36 cellular contexts compared by ENCODE assay signal in the genomic region with DNA sequence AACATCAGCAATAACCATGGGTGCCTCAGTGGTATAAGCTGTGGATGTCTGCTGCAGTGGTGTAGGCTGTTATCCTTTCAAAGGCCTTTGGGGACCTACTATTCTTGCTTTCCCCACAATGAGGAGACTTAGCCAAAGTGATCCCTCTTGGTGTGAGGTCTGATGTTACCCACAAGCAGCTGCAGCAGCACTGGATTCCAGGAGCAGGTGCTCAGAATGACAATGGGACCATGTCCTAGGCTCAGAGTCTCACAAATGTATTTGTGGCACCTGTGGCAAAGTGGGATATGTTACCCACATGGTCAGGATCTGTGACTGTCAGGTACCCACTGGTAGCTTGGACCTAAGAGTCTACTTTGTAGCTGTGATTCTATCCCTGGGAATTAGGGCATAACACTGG.
"Had no signal": no experiment of that assay in that cellular context is flagged by ENCODE, and none has a peak within 500 bp of the region (broad histone marks: within the 10 kb centered on the region; RNA-seq: fewer than 3 reads in every experiment).

No MANE protein-coding gene starts in this region.

- H3K4me1 ChIP-seq: ascending aorta had no signal

- H3K27me3 ChIP-seq: ascending aorta, cardiac muscle cell had no signal

- H3K36me3 Mint-ChIP-seq: activated naive CD4-positive, alpha-beta T cell treated with anti-CD3 and anti-CD28 coated beads, Interleukin-2, amount 10 ng/mL, durations not matched to agents 7 days and 5 days had no signal

- H3K27ac Mint-ChIP-seq: activated B cell treated with CpG ODN at 0.5 μM for 24 hours; activated CD4-positive, alpha-beta memory T cell treated with anti-CD3 and anti-CD28 coated beads, Interleukin-2, amount 10 ng/mL, durations not matched to agents 7 days and 5 days; activated CD4-positive, alpha-beta T cell treated with anti-CD3 and anti-CD28 coated beads for 36 hours; activated CD4-positive, alpha-beta T cell treated with anti-CD3 and anti-CD28 coated beads, Interleukin-2, amount 10 ng/mL, durations not matched to agents 7 days and 5 days; activated CD8-positive, alpha-beta memory T cell treated with anti-CD3 and anti-CD28 coated beads, Interleukin-2, amount 10 ng/mL, durations not matched to agents 7 days and 5 days; activated CD8-positive, alpha-beta T cell treated with anti-CD3 and anti-CD28 coated beads, Interleukin-2, amount 10 ng/mL, durations not matched to agents 7 days and 5 days; activated naive CD4-positive, alpha-beta T cell treated with anti-CD3 and anti-CD28 coated beads, Interleukin-2, amount 10 ng/mL, durations not matched to agents 7 days and 5 days; activated naive CD4-positive, alpha-beta T cell treated with anti-CD3 and anti-CD28 coated beads, Interleukin-2, amount 50 U/mL, for 24 hours; activated naive CD8-positive, alpha-beta T cell; activated naive CD8-positive, alpha-beta T cell treated with anti-CD3 and anti-CD28 coated beads, Interleukin-2, amount 10 ng/mL, durations not matched to agents 7 days and 5 days; activated naive CD8-positive, alpha-beta T cell treated with anti-CD3 and anti-CD28 coated beads, Interleukin-2, amount 50 U/mL, for 24 hours; activated T-cell treated with anti-CD3 and anti-CD28 coated beads, Interleukin-2, amount 50 U/mL, for 24 hours; activated T-helper 2 cell treated with anti-CD3 and anti-CD28 coated beads, Interferon-gamma antibody, Interleukin-2, Interleukin-4, amounts not matched to agents 10 μg/mL and 5 μg/mL and 100 μg/mL, durations not matched to agents 14 hours and 24 hours and 36 hours; brain; T-helper 1 cell treated with Interleukin-12 subunit alpha and Interleukin-12 subunit beta and Interleukin-4 antibody, amounts not matched to agents 30 μg/mL and 1 μg/mL, for 36 hours; T-helper 2 cell treated with Interferon-gamma antibody and Interleukin-4, amounts not matched to agents 5 μg/mL and 100 μg/mL, for 36 hours had no signal

- H3K27ac ChIP-seq: ascending aorta, cardiac muscle cell, VCaP had no signal

- H3K4me3 Mint-ChIP-seq: activated B cell treated with CpG ODN at 0.5 μM for 24 hours; activated CD4-positive, alpha-beta memory T cell treated with anti-CD3 and anti-CD28 coated beads, Interleukin-2, amount 10 ng/mL, durations not matched to agents 7 days and 5 days; activated CD4-positive, alpha-beta T cell treated with anti-CD3 and anti-CD28 coated beads for 36 hours; activated CD4-positive, alpha-beta T cell treated with anti-CD3 and anti-CD28 coated beads, Interleukin-2, amount 10 ng/mL, durations not matched to agents 7 days and 5 days; activated CD8-positive, alpha-beta memory T cell treated with anti-CD3 and anti-CD28 coated beads, Interleukin-2, amount 10 ng/mL, durations not matched to agents 7 days and 5 days; activated CD8-positive, alpha-beta T cell treated with anti-CD3 and anti-CD28 coated beads, Interleukin-2, amount 10 ng/mL, durations not matched to agents 7 days and 5 days; activated naive CD4-positive, alpha-beta T cell treated with anti-CD3 and anti-CD28 coated beads, Interleukin-2, amount 10 ng/mL, durations not matched to agents 7 days and 5 days; activated naive CD4-positive, alpha-beta T cell treated with anti-CD3 and anti-CD28 coated beads, Interleukin-2, amount 50 U/mL, for 24 hours; activated naive CD8-positive, alpha-beta T cell; activated naive CD8-positive, alpha-beta T cell treated with anti-CD3 and anti-CD28 coated beads, Interleukin-2, amount 10 ng/mL, durations not matched to agents 7 days and 5 days; activated naive CD8-positive, alpha-beta T cell treated with anti-CD3 and anti-CD28 coated beads, Interleukin-2, amount 50 U/mL, for 24 hours; activated T-cell treated with anti-CD3 and anti-CD28 coated beads, Interleukin-2, amount 50 U/mL, for 24 hours; brain; central memory CD8-positive, alpha-beta T cell; T-helper 1 cell treated with Interleukin-12 subunit alpha and Interleukin-12 subunit beta and Interleukin-4 antibody, amounts not matched to agents 30 μg/mL and 1 μg/mL, for 36 hours; T-helper 2 cell treated with Interferon-gamma antibody and Interleukin-4, amounts not matched to agents 5 μg/mL and 100 μg/mL, for 36 hours had no signal

- H3K9me3 Mint-ChIP-seq: activated CD4-positive, alpha-beta memory T cell treated with anti-CD3 and anti-CD28 coated beads, Interleukin-2, amount 10 ng/mL, durations not matched to agents 7 days and 5 days; activated naive CD4-positive, alpha-beta T cell treated with anti-CD3 and anti-CD28 coated beads, Interleukin-2, amount 50 U/mL, for 24 hours; activated naive CD8-positive, alpha-beta T cell treated with anti-CD3 and anti-CD28 coated beads, Interleukin-2, amount 50 U/mL, for 24 hours; activated T-cell treated with anti-CD3 and anti-CD28 coated beads, Interleukin-2, amount 50 U/mL, for 24 hours; central memory CD8-positive, alpha-beta T cell had no signal

- H3K4me3 ChIP-seq: ascending aorta, cardiac muscle cell had no signal

- H3K27me3 Mint-ChIP-seq: activated CD4-positive, alpha-beta memory T cell treated with anti-CD3 and anti-CD28 coated beads, Interleukin-2, amount 10 ng/mL, durations not matched to agents 7 days and 5 days; activated CD4-positive, alpha-beta T cell treated with anti-CD3 and anti-CD28 coated beads for 36 hours; activated CD4-positive, alpha-beta T cell treated with anti-CD3 and anti-CD28 coated beads, Interleukin-2, amount 10 ng/mL, durations not matched to agents 7 days and 5 days; activated naive CD4-positive, alpha-beta T cell treated with anti-CD3 and anti-CD28 coated beads, Interleukin-2, amount 10 ng/mL, durations not matched to agents 7 days and 5 days; activated naive CD4-positive, alpha-beta T cell treated with anti-CD3 and anti-CD28 coated beads, Interleukin-2, amount 50 U/mL, for 24 hours; activated naive CD8-positive, alpha-beta T cell; activated naive CD8-positive, alpha-beta T cell treated with anti-CD3 and anti-CD28 coated beads, Interleukin-2, amount 50 U/mL, for 24 hours; activated T-cell treated with anti-CD3 and anti-CD28 coated beads, Interleukin-2, amount 50 U/mL, for 24 hours; central memory CD8-positive, alpha-beta T cell had no signal

- H3K4me1 Mint-ChIP-seq: activated B cell treated with CpG ODN at 0.5 μM for 24 hours; central memory CD8-positive, alpha-beta T cell had no signal

- ATAC-seq: activated CD4-positive, alpha-beta T cell treated with anti-CD3 and anti-CD28 coated beads for 36 hours; activated CD8-positive, alpha-beta memory T cell treated with anti-CD3 and anti-CD28 coated beads, Interleukin-2, amount 10 ng/mL, durations not matched to agents 7 days and 5 days; activated CD8-positive, alpha-beta T cell treated with anti-CD3 and anti-CD28 coated beads, Interleukin-2, amount 10 ng/mL, durations not matched to agents 7 days and 5 days; activated naive CD8-positive, alpha-beta T cell treated with anti-CD3 and anti-CD28 coated beads, Interleukin-2, amount 50 U/mL, for 24 hours had no signal

- DNase-seq: activated B cell treated with CpG ODN at 0.5 μM for 24 hours; activated CD4-positive, alpha-beta memory T cell treated with anti-CD3 and anti-CD28 coated beads, Interleukin-2, amount 10 ng/mL, durations not matched to agents 7 days and 5 days; activated CD4-positive, alpha-beta T cell treated with anti-CD3 and anti-CD28 coated beads for 1 hour; activated CD4-positive, alpha-beta T cell treated with anti-CD3 and anti-CD28 coated beads for 36 hours; activated CD4-positive, alpha-beta T cell treated with anti-CD3 and anti-CD28 coated beads for 48 hours; activated CD4-positive, alpha-beta T cell treated with anti-CD3 and anti-CD28 coated beads, Interleukin-2, amount 10 ng/mL, durations not matched to agents 7 days and 5 days; activated CD4-positive, alpha-beta T cell treated with anti-CD3 and anti-CD28 coated beads, Interleukin-2, amount 50 U/mL, for 48 hours; activated CD8-positive, alpha-beta memory T cell treated with anti-CD3 and anti-CD28 coated beads for 24 hours; activated CD8-positive, alpha-beta memory T cell treated with anti-CD3 and anti-CD28 coated beads, Interleukin-2, amount 10 ng/mL, durations not matched to agents 7 days and 5 days; activated CD8-positive, alpha-beta memory T cell treated with anti-CD3 and anti-CD28 coated beads, Interleukin-2, amount 50 U/mL, for 48 hours; activated CD8-positive, alpha-beta T cell treated with anti-CD3 and anti-CD28 coated beads, Interleukin-2, amount 10 ng/mL, durations not matched to agents 7 days and 5 days; activated effector memory CD4-positive, alpha-beta T cell treated with Interleukin-2 at 50 U/mL for 16 hours; activated gamma-delta T cell; activated naive CD4-positive, alpha-beta T cell treated with anti-CD3 and anti-CD28 coated beads, Interleukin-2, amount 10 ng/mL, durations not matched to agents 7 days and 5 days; activated naive CD4-positive, alpha-beta T cell treated with Interleukin-2 at 50 U/mL for 16 hours; activated naive CD8-positive, alpha-beta T cell treated with anti-CD3 and anti-CD28 coated beads, Interleukin-2, amount 10 ng/mL, durations not matched to agents 7 days and 5 days; activated naive CD8-positive, alpha-beta T cell treated with anti-CD3 and anti-CD28 coated beads, Interleukin-2, amount 50 U/mL, for 24 hours; activated T-cell treated with anti-CD3 and anti-CD28 coated beads, Interleukin-2, amount 50 U/mL, for 24 hours; activated T-cell treated with anti-CD3 and anti-CD28 coated beads, Interleukin-2, amount 50 U/mL, for 48 hours; amygdala; anterior cingulate cortex; caudate nucleus; cerebellar nuclear complex; T-helper 1 cell; T-helper 2 cell; T-helper 9 cell had no signal

- H3K36me3 ChIP-seq: cardiac muscle cell had no signal
